Comparison of ENCODE assay signal across 8 cellular contexts in the genomic region with DNA sequence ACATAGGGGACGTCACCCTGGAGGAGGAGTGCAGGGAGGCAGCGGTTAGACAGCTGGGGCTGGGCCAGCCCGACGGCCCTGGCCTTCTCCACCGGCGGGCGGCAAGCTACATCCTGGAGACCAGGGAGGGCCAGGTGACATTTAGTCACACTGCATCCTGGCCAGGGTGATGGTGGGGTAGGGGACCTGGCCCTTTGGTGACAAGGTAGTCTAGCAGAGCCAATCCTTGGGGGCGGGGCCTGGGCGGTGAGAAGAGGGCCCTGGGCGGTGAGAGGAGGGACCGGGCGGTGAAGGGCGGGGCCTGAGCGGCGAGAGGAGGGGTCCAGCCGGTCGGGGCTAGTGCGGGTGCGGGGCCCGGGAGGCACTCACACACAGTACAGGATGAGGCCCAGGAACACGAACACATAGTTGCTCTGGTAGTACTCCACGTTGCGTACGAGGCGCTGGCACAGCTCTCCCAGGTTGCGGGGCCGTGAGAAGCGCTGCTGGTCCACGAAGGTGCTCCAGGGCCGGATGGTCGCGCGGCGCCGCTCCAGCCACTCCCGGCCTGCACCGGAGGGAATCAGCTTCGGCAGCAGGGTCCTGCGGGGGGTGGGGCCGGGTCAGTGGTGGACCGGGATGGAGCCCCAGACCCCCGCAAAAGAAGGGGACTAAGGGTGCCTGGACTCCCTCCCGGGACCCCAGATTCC. TPM values are rescaled to one million over a fixed set of nuclear protein-coding genes. Genes with fewer than 3 reads are reported as not detected.
DNase-seq lines count a peak whose midpoint lies in the region; ATAC-seq and TF ChIP-seq lines count a peak whose summit lies in the region.

No MANE protein-coding gene starts in this region.

- peak overlapping the region; percentile 92 for H3K4me3 ChIP-seq in psoas muscle
- peak overlapping the region; percentile 88 for H3K4me3 ChIP-seq in urinary bladder (ENCODE audit: low read depth, low read length)

- ATAC-seq in GM21528 (IDR thresholded peaks at IDR 0.05; ENCODE audit: low FRiP score, unreplicated experiment) = peak; percentile 40
- ATAC-seq in left cardiac atrium = peak; percentile 80 to 93
- peak; percentile 68 to 79 (median 70) for ATAC-seq in psoas muscle

- H3K36me3 ChIP-seq in psoas muscle (ENCODE audit: insufficient read depth in 1 of 2, low read depth in 1 of 2) (peaks cover 0 to 21% of the 10 kb centered on the region in 2 donors), urinary bladder (ENCODE audit: insufficient read depth) (no peaks in the 10 kb centered on the region)

- DNase-seq in COLO668 (lab: John Stamatoyannopoulos, UW; ENCODE audit: unreplicated experiment) (peak; percentile 83), NAMALWA (ENCODE audit: low spot score) (peak; percentile 83), T-helper 1 cell (peak; percentile 69 to 81 (median 78)), amniotic epithelial cell (ENCODE audit: low read depth) (peak; percentile 53), left cardiac atrium (peak; percentile 88), psoas muscle (peak; percentile 80 to 84)

- H3K4me1 ChIP-seq in psoas muscle (peaks cover 16% of the 10 kb centered on the region), urinary bladder (ENCODE audit: insufficient read depth) (no peaks in the 10 kb centered on the region)

- WGBS in psoas muscle, 3 donors = 1 to 2% (median 2%) methylated on average over 30 to 43 of the region's 43 CpGs
- 2% methylated on average over 43 of the region's 43 CpGs for WGBS in urinary bladder

- H3K9me3 ChIP-seq in psoas muscle = no peaks in the 10 kb centered on the region

- intact Hi-C loops in left cardiac atrium (cut with DNase I) (no loop called here), psoas muscle (cut with DNase I) (loop anchor here (5.0 kb wide), 2 partner anchors 76 to 96 kb away; a partner anchor contains a TSS)

- no peak for TF ChIP-seq CTCF in psoas muscle (IDR thresholded peaks at IDR 0.05)

- H3K27me3 ChIP-seq in psoas muscle (ENCODE audit: insufficient read depth in 3 of 3, low read length in 2 of 3) = no peaks in the 10 kb centered on the region

- H3K27ac ChIP-seq in psoas muscle (peak overlapping the region; percentile 78), urinary bladder (ENCODE audit: low read depth) (peak overlapping the region; percentile 92)

RNA-seq across cellular contexts. Expression of a gene that starts 0.6 kb away (rescaled TPM):
- 100 to 1,000 TPM in 1 of 2 donors, 10 to 100 TPM in 1; 91.4 to 117 TPM for total RNA-seq in left cardiac atrium
- total RNA-seq in psoas muscle = 10 to 100 TPM; 48.9 to 65.3 (median 55.9) TPM
- polyA plus RNA-seq in psoas muscle = 100 to 1,000 TPM in 2 of 3 donors, 10 to 100 TPM in 1; 97.6 to 131 (median 102) TPM
- 89.0 TPM for total RNA-seq in urinary bladder
- 339 TPM for polyA plus RNA-seq in urinary bladder

RNA-seq across cellular contexts. Expression of a gene that starts 30.3 kb away (rescaled TPM):
- total RNA-seq in left cardiac atrium (under 1 TPM in 1 of 2 donors, not detected in 1; 0.16 TPM), psoas muscle (not detected), urinary bladder (not detected)
- polyA plus RNA-seq in psoas muscle (under 1 TPM in 1 of 3 donors, not detected in 2; 0.03 TPM), urinary bladder (0.19 TPM)

RNA-seq across cellular contexts. Expression of a gene that starts 35.5 kb away (rescaled TPM):
- total RNA-seq in left cardiac atrium (100 to 1,000 TPM; 235 to 274 TPM), psoas muscle (under 1 TPM in 2 of 4 donors, not detected in 2; 0.15 to 0.24 TPM), urinary bladder (0.37 TPM)
- polyA plus RNA-seq in psoas muscle (under 1 TPM in 2 of 3 donors, not detected in 1; 0.12 to 0.17 TPM), urinary bladder (0.77 TPM)

Comparison
In these comparisons a context has a peak if more than half of its experiments do, and no peak if none do; other contexts are left out.
1. Peak in every context shown above with its lines: DNase-seq, ATAC-seq, H3K4me3 ChIP-seq and H3K27ac ChIP-seq.
2. RNA of a gene that starts 35.5 kb away (total RNA-seq): 235 to 274 TPM in left cardiac atrium; 0.37 TPM in urinary bladder (single experiment) and 0.15 to 0.24 TPM in psoas muscle; every median in the first group is over 100 times any median in the second.
3. intact Hi-C loops: an anchor here in psoas muscle (5.0 kb wide); none called in left cardiac atrium.